8 cellular contexts compared by ENCODE assay signal in genomic region chr13:101785858-101786257, GRCh38.
DNase-seq lines count a peak whose midpoint lies in the region; ATAC-seq and TF ChIP-seq lines count a peak whose summit lies in the region.

No MANE protein-coding gene starts in this region.

- ATAC-seq in right lobe of liver (peak; percentile 76 to 97 (median 90)), HG02884 (IDR thresholded peaks at IDR 0.05; ENCODE audit: unreplicated experiment) (no peak), GM21737 (IDR thresholded peaks at IDR 0.05; ENCODE audit: unreplicated experiment) (no peak)

- no peak overlapping the region for H3K27ac ChIP-seq in right lobe of liver

- no peaks in the 10 kb centered on the region for H3K27me3 ChIP-seq in right lobe of liver

- H3K36me3 ChIP-seq in right lobe of liver = no peaks in the 10 kb centered on the region

- TF ChIP-seq POLR2A in right lobe of liver (IDR thresholded peaks at IDR 0.05) = no peak

- H3K4me1 ChIP-seq in right lobe of liver = peaks cover 5 to 40% (median 17%) of the 10 kb centered on the region in 4 donors

- no peaks in the 10 kb centered on the region for H3K9me3 ChIP-seq in right lobe of liver

- TF ChIP-seq CTCF in astrocyte of the cerebellum (IDR thresholded peaks at IDR 0.05; ENCODE audit: low read depth, low read length, missing control alignments) (peak; percentile 70), right lobe of liver (IDR thresholded peaks at IDR 0.05) (peak; percentile 63 to 76 (median 70))

- H3K4me3 ChIP-seq in astrocyte of the cerebellum (ENCODE audit: low read depth, low read length) (no peak overlapping the region), right lobe of liver (no peak overlapping the region)

- WGBS in right lobe of liver (ENCODE audit: insufficient coverage, low coverage, low lambda C conversion rate, missing lambda C conversion rate) = no CpG with 5 or more reads among the region's 1 CpG

- intact Hi-C loops in right lobe of liver (cut with DNase I) = loop anchor here in 1 of 2 donors (10.0 kb wide), 1 partner anchor 129 kb away; no protein-coding TSS in a partner anchor

- in situ Hi-C loops in astrocyte of the cerebellum (cut with HindIII; ENCODE audit: low sequenced_read_pairs) = no loop called here

- DNase-seq in DMS 273 (lab: John Stamatoyannopoulos, UW; ENCODE audit: unreplicated experiment) = peak; percentile 25
- DNase-seq in DMS 273 treated with DMSO at 0.1 percent for 48 hours (lab: John Stamatoyannopoulos, UW) = no peak
- DNase-seq in NCI-H187 treated with DMSO at 0.1 percent for 48 hours (lab: John Stamatoyannopoulos, UW) = peak; percentile 21
- peak; percentile 20 for DNase-seq in astrocyte of the cerebellum (ENCODE audit: low read depth)
- peak; percentile 52 to 69 (median 60) for DNase-seq in right lobe of liver
- no peak for DNase-seq in activated CD4-positive, alpha-beta T cell treated with anti-CD3 and anti-CD28 coated beads for 4 hours

Comparison
In these comparisons a context has a peak if more than half of its experiments do, and no peak if none do; other contexts are left out.
1. DNase-seq: peak in DMS 273 (single experiment), NCI-H187 treated with DMSO at 0.1 percent for 48 hours (single experiment), astrocyte of the cerebellum (single experiment) and right lobe of liver (3 of 3); none in DMS 273 treated with DMSO at 0.1 percent for 48 hours (single experiment) and activated CD4-positive, alpha-beta T cell treated with anti-CD3 and anti-CD28 coated beads for 4 hours (0 of 2).
2. ATAC-seq: peak in right lobe of liver (4 of 4); none in HG02884 (single experiment) and GM21737 (single experiment).